17 cellular contexts compared by ENCODE assay signal in genomic region chr5:40240671-40241070, GRCh38.
DNase-seq lines count a peak whose midpoint lies in the region; ATAC-seq and TF ChIP-seq lines count a peak whose summit lies in the region.
"Had no signal": no experiment of that assay in that cellular context is flagged by ENCODE, and none has a peak within 500 bp of the region (broad histone marks: within the 10 kb centered on the region; RNA-seq: fewer than 3 reads in every experiment).

No MANE protein-coding gene starts in this region.

- peaks cover 11% of the 10 kb centered on the region for H3K9me3 Mint-ChIP-seq in activated CD4-positive, alpha-beta T cell treated with anti-CD3 and anti-CD28 coated beads for 36 hours (ENCODE audit: low read depth)
- peaks cover 10% of the 10 kb centered on the region for H3K9me3 Mint-ChIP-seq in natural killer cell treated with Interleukin-12 subunit alpha and Interleukin-12 subunit beta and Interleukin-15 and Interleukin-18, amount 100 ng/mL, for 72 hours
- H3K9me3 Mint-ChIP-seq in natural killer cell, result peaks cover 0 to 3% of the 10 kb centered on the region in 2 donors

- ATAC-seq in activated CD4-positive, alpha-beta T cell treated with anti-CD3 and anti-CD28 coated beads for 36 hours, result peak; percentile 30
- ATAC-seq in natural killer cell treated with Interleukin-12 subunit alpha and Interleukin-12 subunit beta and Interleukin-15 and Interleukin-18, amount 100 ng/mL, for 72 hours, result peak in 1 of 2 donors; percentile 41
- ATAC-seq in natural killer cell, result no peak
- ATAC-seq: HepG2 had no signal

- intact Hi-C loops in activated CD4-positive, alpha-beta T cell treated with anti-CD3 and anti-CD28 coated beads for 36 hours (cut with DNase I, micrococcal nuclease), result loop anchor here (1.0 kb wide), 3 partner anchors 16 to 448 kb away; no protein-coding TSS in a partner anchor
- intact Hi-C loops in natural killer cell (cut with micrococcal nuclease), result no loop called here

- peak overlapping the region; percentile 22 for H3K4me3 Mint-ChIP-seq in activated CD4-positive, alpha-beta T cell treated with anti-CD3 and anti-CD28 coated beads for 36 hours
- H3K4me3 Mint-ChIP-seq in natural killer cell treated with Interleukin-12 subunit alpha and Interleukin-12 subunit beta and Interleukin-15 and Interleukin-18, amount 100 ng/mL, for 72 hours, result peak overlapping the region; percentile 72
- no peak overlapping the region for H3K4me3 Mint-ChIP-seq in natural killer cell
- H3K4me3 Mint-ChIP-seq: CD4-positive, CD25-positive, alpha-beta regulatory T cell; CD8-positive, alpha-beta memory T cell had no signal

- peaks cover 18% of the 10 kb centered on the region for H3K36me3 Mint-ChIP-seq in activated CD4-positive, alpha-beta T cell treated with anti-CD3 and anti-CD28 coated beads for 36 hours (ENCODE audit: low read depth)
- H3K36me3 Mint-ChIP-seq in natural killer cell treated with Interleukin-12 subunit alpha and Interleukin-12 subunit beta and Interleukin-15 and Interleukin-18, amount 100 ng/mL, for 72 hours, result peaks cover 47% of the 10 kb centered on the region
- H3K36me3 Mint-ChIP-seq in natural killer cell, result peaks cover 8% of the 10 kb centered on the region
- H3K36me3 Mint-ChIP-seq: CD4-positive, CD25-positive, alpha-beta regulatory T cell had no signal

- H3K4me1 Mint-ChIP-seq in activated CD4-positive, alpha-beta T cell treated with anti-CD3 and anti-CD28 coated beads for 36 hours, result peaks cover 28% of the 10 kb centered on the region
- peaks cover 28 to 29% of the 10 kb centered on the region in 2 donors for H3K4me1 Mint-ChIP-seq in natural killer cell treated with Interleukin-12 subunit alpha and Interleukin-12 subunit beta and Interleukin-15 and Interleukin-18, amount 100 ng/mL, for 72 hours (ENCODE audit: low read depth in 2 of 2)
- peaks cover 5 to 11% of the 10 kb centered on the region in 2 donors for H3K4me1 Mint-ChIP-seq in natural killer cell
- H3K4me1 Mint-ChIP-seq: CD4-positive, CD25-positive, alpha-beta regulatory T cell; IgD-negative memory B cell had no signal

- TF ChIP-seq CTCF in natural killer cell (IDR thresholded peaks at IDR 0.05) (no peak), foreskin fibroblast (IDR thresholded peaks at IDR 0.05; ENCODE audit: low read depth, low read length) (no peak)

- no peaks in the 10 kb centered on the region for H3K27me3 Mint-ChIP-seq in activated CD4-positive, alpha-beta T cell treated with anti-CD3 and anti-CD28 coated beads for 36 hours
- no peaks in the 10 kb centered on the region for H3K27me3 Mint-ChIP-seq in natural killer cell treated with Interleukin-12 subunit alpha and Interleukin-12 subunit beta and Interleukin-15 and Interleukin-18, amount 100 ng/mL, for 72 hours
- H3K27me3 Mint-ChIP-seq in natural killer cell (ENCODE audit: low read depth in 2 of 2), result peaks cover 0 to 6% of the 10 kb centered on the region in 2 donors
- H3K27me3 Mint-ChIP-seq: IgD-negative memory B cell had no signal

- no peak overlapping the region for H3K4me3 ChIP-seq in foreskin fibroblast (ENCODE audit: low read depth in 1 of 2, low read length in 2 of 2)
- H3K4me3 ChIP-seq: GM23248, HAP-1 had no signal

- no peak for DNase-seq in activated CD4-positive, alpha-beta T cell treated with anti-CD3 and anti-CD28 coated beads for 36 hours
- no peak for DNase-seq in activated CD4-positive, alpha-beta T cell treated with anti-CD3 and anti-CD28 coated beads for 48 hours
- no peak for DNase-seq in natural killer cell treated with Interleukin-12 subunit alpha and Interleukin-12 subunit beta and Interleukin-15 and Interleukin-18, amount 100 ng/mL, for 72 hours (ENCODE audit: low spot score)
- DNase-seq in natural killer cell, result no peak
- DNase-seq in fibroblast of gingiva (ENCODE audit: low read depth), result peak; percentile 84
- peak; percentile 28 to 75 for DNase-seq in foreskin fibroblast
- DNase-seq in D341Med (ENCODE audit: low spot score), result no peak
- no peak for DNase-seq in NCI-H748 (lab: John Stamatoyannopoulos, UW; ENCODE audit: unreplicated experiment)
- DNase-seq: BE2C; C1 segment of cervical spinal cord; CD8-positive, alpha-beta memory T cell; COR-L47 had no signal

- H3K27ac Mint-ChIP-seq in activated CD4-positive, alpha-beta T cell treated with anti-CD3 and anti-CD28 coated beads for 36 hours, result peak overlapping the region; percentile 85
- peak overlapping the region; percentile 81 to 90 for H3K27ac Mint-ChIP-seq in natural killer cell treated with Interleukin-12 subunit alpha and Interleukin-12 subunit beta and Interleukin-15 and Interleukin-18, amount 100 ng/mL, for 72 hours
- no peak overlapping the region for H3K27ac Mint-ChIP-seq in natural killer cell
- H3K27ac Mint-ChIP-seq: CD4-positive, CD25-positive, alpha-beta regulatory T cell; CD8-positive, alpha-beta memory T cell; IgD-negative memory B cell had no signal

- POLR2A ChIA-PET in activated CD4-positive, alpha-beta T cell treated with anti-CD3 and anti-CD28 coated beads for 36 hours (lab: Charles Lee), result no interaction called here

- CTCF ChIA-PET in activated CD4-positive, alpha-beta T cell treated with anti-CD3 and anti-CD28 coated beads for 36 hours (lab: Charles Lee), result interaction anchor here (0.8 to 1.0 kb wide), 3 partner anchors 9 to 50 kb away, joined by 3 to 6 read pairs (median 3); no protein-coding TSS in a partner anchor

Comparison
In these comparisons a context has a peak if more than half of its experiments do, and no peak if none do; other contexts are left out.
1. H3K27ac Mint-ChIP-seq: peak in activated CD4-positive, alpha-beta T cell treated with anti-CD3 and anti-CD28 coated beads for 36 hours (single experiment) and natural killer cell treated with Interleukin-12 subunit alpha and Interleukin-12 subunit beta and Interleukin-15 and Interleukin-18, amount 100 ng/mL, for 72 hours (2 of 2); none in natural killer cell (0 of 2).
2. DNase-seq: peak in fibroblast of gingiva (single experiment) and foreskin fibroblast (2 of 2); none in activated CD4-positive, alpha-beta T cell treated with anti-CD3 and anti-CD28 coated beads for 36 hours (single experiment), activated CD4-positive, alpha-beta T cell treated with anti-CD3 and anti-CD28 coated beads for 48 hours (single experiment), natural killer cell treated with Interleukin-12 subunit alpha and Interleukin-12 subunit beta and Interleukin-15 and Interleukin-18, amount 100 ng/mL, for 72 hours (single experiment), natural killer cell (single experiment), D341Med (single experiment) and NCI-H748 (single experiment).